11 cellular contexts compared by ENCODE assay signal in the genomic region with DNA sequence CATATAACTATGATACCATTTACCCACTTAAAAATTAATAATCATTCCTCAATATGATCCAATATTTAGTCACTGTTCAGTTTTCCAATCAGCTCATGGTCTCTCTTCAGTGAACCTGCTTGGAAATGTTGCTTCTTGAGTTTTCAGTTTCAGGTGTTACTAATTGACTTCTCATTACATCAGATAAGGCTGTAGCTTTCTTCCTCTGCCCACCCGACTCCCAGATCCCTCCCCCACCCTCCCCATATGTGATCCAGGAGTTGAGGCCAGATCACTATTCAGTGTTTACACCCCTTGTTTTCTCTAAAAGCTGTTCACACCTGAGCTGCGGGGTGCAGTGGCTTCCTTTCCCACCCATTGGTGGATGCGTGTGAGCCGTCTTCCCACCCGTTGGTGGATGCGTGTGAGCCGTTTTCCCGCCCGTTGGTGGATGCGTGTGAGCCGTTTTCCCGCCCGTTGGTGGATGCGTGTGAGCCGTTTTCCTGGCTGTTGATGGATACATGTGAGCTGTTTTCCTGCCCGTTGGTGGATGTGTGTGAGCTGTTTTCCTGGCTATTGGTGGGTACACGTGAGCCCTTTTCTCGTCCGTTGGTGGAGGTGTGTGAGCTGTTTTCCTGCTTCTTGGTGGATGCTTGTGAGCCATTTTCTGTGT. TPM values are rescaled to one million over a fixed set of nuclear protein-coding genes. Genes with fewer than 3 reads are reported as not detected.
DNase-seq lines count a peak whose midpoint lies in the region; ATAC-seq lines count a peak whose summit lies in the region.
"Had no signal": no experiment of that assay in that cellular context is flagged by ENCODE, and none has a peak within 500 bp of the region (broad histone marks: within the 10 kb centered on the region; RNA-seq: fewer than 3 reads in every experiment).

No MANE protein-coding gene starts in this region.

- H3K4me3 Mint-ChIP-seq in CD4-positive, alpha-beta memory T cell: peak overlapping the region in 7 of 8 donors; percentile 43 to 92 (median 84)
- peak overlapping the region; percentile 90 to 98 (median 96) for H3K4me3 Mint-ChIP-seq in IgD-negative memory B cell
- H3K4me3 Mint-ChIP-seq in activated naive CD8-positive, alpha-beta T cell treated with anti-CD3 and anti-CD28 coated beads for 36 hours: peak overlapping the region; percentile 80
- H3K4me3 Mint-ChIP-seq in naive thymus-derived CD8-positive, alpha-beta T cell: peak overlapping the region in 7 of 10 donors; percentile 22 to 94 (median 88)

- POLR2A ChIA-PET in CD4-positive, alpha-beta memory T cell (lab: Charles Lee; ENCODE audit: partially characterized antibody): interaction anchor here (0.6 to 5.2 kb wide), 13 partner anchors 8 to 132 kb away, joined by 3 to 68 read pairs (median 5); a partner anchor contains a TSS
- POLR2A ChIA-PET in naive thymus-derived CD8-positive, alpha-beta T cell (lab: Charles Lee): interaction anchor here (0.8 to 4.9 kb wide), 9 partner anchors 12 to 127 kb away, joined by 3 to 58 read pairs (median 7); a partner anchor contains a TSS

- peaks cover 0 to 16% of the 10 kb centered on the region in 2 donors for H3K36me3 Mint-ChIP-seq in CD4-positive, alpha-beta memory T cell
- H3K36me3 Mint-ChIP-seq in IgD-negative memory B cell: peaks cover 5% of the 10 kb centered on the region
- peaks cover 10% of the 10 kb centered on the region for H3K36me3 Mint-ChIP-seq in activated naive CD8-positive, alpha-beta T cell treated with anti-CD3 and anti-CD28 coated beads for 36 hours
- peaks cover 0 to 3% (median 0%) of the 10 kb centered on the region in 3 donors for H3K36me3 Mint-ChIP-seq in naive thymus-derived CD8-positive, alpha-beta T cell

- ATAC-seq in naive thymus-derived CD8-positive, alpha-beta T cell: no peak

- no peaks in the 10 kb centered on the region for H3K27me3 Mint-ChIP-seq in CD4-positive, alpha-beta memory T cell
- no peaks in the 10 kb centered on the region for H3K27me3 Mint-ChIP-seq in IgD-negative memory B cell
- H3K27me3 Mint-ChIP-seq in activated naive CD8-positive, alpha-beta T cell treated with anti-CD3 and anti-CD28 coated beads for 36 hours: no peaks in the 10 kb centered on the region
- no peaks in the 10 kb centered on the region for H3K27me3 Mint-ChIP-seq in naive thymus-derived CD8-positive, alpha-beta T cell

- no peak for DNase-seq in CD4-positive, alpha-beta memory T cell
- DNase-seq in activated naive CD8-positive, alpha-beta T cell treated with anti-CD3 and anti-CD28 coated beads for 36 hours: no peak
- DNase-seq in naive thymus-derived CD8-positive, alpha-beta T cell: no peak
- DNase-seq in DMS153 (lab: John Stamatoyannopoulos, UW) (no peak), NCI-H2171 (lab: John Stamatoyannopoulos, UW) (no peak), pons (ENCODE audit: low spot score) (no peak), GOT3 (lab: John Stamatoyannopoulos, UW) (no peak)
- DNase-seq: activated CD4-positive, CD25-positive, alpha-beta regulatory T cell treated with anti-CD3 and anti-CD28 coated beads, Interleukin-2, amount 50 U/mL, for 72 hours; DMS 273 treated with DMSO at 0.1 percent for 48 hours; SHP77 treated with DMSO at 0.1 percent for 48 hours had no signal

- peak overlapping the region; percentile 50 for H3K27ac ChIP-seq in CD4-positive, alpha-beta memory T cell (ENCODE audit: low read depth, low read length)

- CTCF ChIA-PET in CD4-positive, alpha-beta memory T cell (lab: Charles Lee; ENCODE audit: partially characterized antibody): interaction anchor here (1.1 to 2.9 kb wide), 8 partner anchors 13 to 129 kb away, joined by 3 to 26 read pairs (median 6); no protein-coding TSS in a partner anchor

- no peaks in the 10 kb centered on the region for H3K27me3 ChIP-seq in CD4-positive, alpha-beta memory T cell (ENCODE audit: insufficient read depth, low read length)

- H3K4me1 Mint-ChIP-seq in CD4-positive, alpha-beta memory T cell: peaks cover 26 to 60% (median 45%) of the 10 kb centered on the region in 4 donors
- H3K4me1 Mint-ChIP-seq in IgD-negative memory B cell: peaks cover 32 to 40% (median 40%) of the 10 kb centered on the region in 3 donors
- peaks cover 42% of the 10 kb centered on the region for H3K4me1 Mint-ChIP-seq in activated naive CD8-positive, alpha-beta T cell treated with anti-CD3 and anti-CD28 coated beads for 36 hours
- peaks cover 24 to 64% (median 46%) of the 10 kb centered on the region in 4 donors for H3K4me1 Mint-ChIP-seq in naive thymus-derived CD8-positive, alpha-beta T cell

- H3K9me3 Mint-ChIP-seq in CD4-positive, alpha-beta memory T cell: peaks cover 0 to 2% (median 0%) of the 10 kb centered on the region in 8 donors
- H3K9me3 Mint-ChIP-seq in IgD-negative memory B cell: no peaks in the 10 kb centered on the region
- no peaks in the 10 kb centered on the region for H3K9me3 Mint-ChIP-seq in activated naive CD8-positive, alpha-beta T cell treated with anti-CD3 and anti-CD28 coated beads for 36 hours
- no peaks in the 10 kb centered on the region for H3K9me3 Mint-ChIP-seq in naive thymus-derived CD8-positive, alpha-beta T cell

- peaks cover 2% of the 10 kb centered on the region for H3K36me3 ChIP-seq in CD4-positive, alpha-beta memory T cell (ENCODE audit: insufficient read depth, low read length)

- no peaks in the 10 kb centered on the region for H3K9me3 ChIP-seq in CD4-positive, alpha-beta memory T cell (ENCODE audit: control insufficient read depth in 1 of 2, low read length in 2 of 2)

- peak overlapping the region in 1 of 2 donors; percentile 46 for H3K4me3 ChIP-seq in CD4-positive, alpha-beta memory T cell (ENCODE audit: low read length in 2 of 2)

- H3K4me1 ChIP-seq in CD4-positive, alpha-beta memory T cell (ENCODE audit: insufficient read depth, low read length): peaks cover 64% of the 10 kb centered on the region

- intact Hi-C loops in CD4-positive, alpha-beta memory T cell (cut with micrococcal nuclease): loop anchor here (5.0 kb wide), 2 partner anchors 33 to 128 kb away; a partner anchor contains a TSS

- peak overlapping the region; percentile 94 to 98 (median 97) for H3K27ac Mint-ChIP-seq in CD4-positive, alpha-beta memory T cell
- H3K27ac Mint-ChIP-seq in IgD-negative memory B cell: peak overlapping the region; percentile 83 to 94 (median 93)
- peak overlapping the region; percentile 99 for H3K27ac Mint-ChIP-seq in activated naive CD8-positive, alpha-beta T cell treated with anti-CD3 and anti-CD28 coated beads for 36 hours
- H3K27ac Mint-ChIP-seq in naive thymus-derived CD8-positive, alpha-beta T cell: peak overlapping the region; percentile 88 to 99 (median 96)

RNA-seq across cellular contexts. Expression of a gene that starts 3.2 kb away (rescaled TPM):
- 10 to 100 TPM; 64.8 to 65.4 TPM for total RNA-seq in CD4-positive, alpha-beta memory T cell
- 10 to 100 TPM; 32.6 to 37.0 TPM for polyA plus RNA-seq in CD4-positive, alpha-beta memory T cell
- polyA plus RNA-seq in IgD-negative memory B cell: 51.8 TPM
- 10 to 100 TPM; 50.2 to 51.6 TPM for total RNA-seq in activated naive CD8-positive, alpha-beta T cell treated with anti-CD3 and anti-CD28 coated beads for 36 hours
- 10 to 100 TPM; 62.4 to 67.9 TPM for total RNA-seq in naive thymus-derived CD8-positive, alpha-beta T cell
- polyA plus RNA-seq in naive thymus-derived CD8-positive, alpha-beta T cell: 10 to 100 TPM; 19.4 to 37.9 (median 28.5) TPM

RNA-seq across cellular contexts. Expression of a gene that starts 11.7 kb away (rescaled TPM):
- total RNA-seq in CD4-positive, alpha-beta memory T cell: 1 to 10 TPM; 9.1 to 9.5 TPM
- polyA plus RNA-seq in CD4-positive, alpha-beta memory T cell: 10 to 100 TPM in 1 of 2 donors, 1 to 10 TPM in 1; 7.6 to 10.3 TPM
- 55.4 TPM for polyA plus RNA-seq in IgD-negative memory B cell
- total RNA-seq in activated naive CD8-positive, alpha-beta T cell treated with anti-CD3 and anti-CD28 coated beads for 36 hours: 1 to 10 TPM; 4.6 to 4.7 TPM
- total RNA-seq in naive thymus-derived CD8-positive, alpha-beta T cell: 10 to 100 TPM; 11.3 to 11.9 TPM
- 10 to 100 TPM; 10.9 to 15.6 (median 11.9) TPM for polyA plus RNA-seq in naive thymus-derived CD8-positive, alpha-beta T cell

RNA-seq across cellular contexts. Expression of a gene that starts 17.6 kb away (rescaled TPM):
- 10 to 100 TPM; 29.7 to 30.6 TPM for total RNA-seq in CD4-positive, alpha-beta memory T cell
- 100 to 1,000 TPM in 1 of 2 donors, 10 to 100 TPM in 1; 81.4 to 117 TPM for polyA plus RNA-seq in CD4-positive, alpha-beta memory T cell
- 117 TPM for polyA plus RNA-seq in IgD-negative memory B cell
- total RNA-seq in activated naive CD8-positive, alpha-beta T cell treated with anti-CD3 and anti-CD28 coated beads for 36 hours: 10 to 100 TPM; 58.1 to 62.2 TPM
- 10 to 100 TPM; 28.3 to 29.2 TPM for total RNA-seq in naive thymus-derived CD8-positive, alpha-beta T cell
- polyA plus RNA-seq in naive thymus-derived CD8-positive, alpha-beta T cell: 100 to 1,000 TPM; 103 to 110 (median 104) TPM

RNA-seq across cellular contexts. Expression of a gene that starts 32.9 kb away (rescaled TPM):
- 10 to 100 TPM; 17.1 to 18.1 TPM for total RNA-seq in CD4-positive, alpha-beta memory T cell
- polyA plus RNA-seq in CD4-positive, alpha-beta memory T cell: 10 to 100 TPM; 15.6 to 16.3 TPM
- 37.1 TPM for polyA plus RNA-seq in IgD-negative memory B cell
- 10 to 100 TPM; 27.8 to 29.4 TPM for total RNA-seq in activated naive CD8-positive, alpha-beta T cell treated with anti-CD3 and anti-CD28 coated beads for 36 hours
- 10 to 100 TPM; 17.1 to 23.7 TPM for total RNA-seq in naive thymus-derived CD8-positive, alpha-beta T cell
- polyA plus RNA-seq in naive thymus-derived CD8-positive, alpha-beta T cell: 10 to 100 TPM; 17.4 to 21.4 (median 18.2) TPM

RNA-seq across cellular contexts. Expression of a gene that starts 33.7 kb away (rescaled TPM):
- total RNA-seq in CD4-positive, alpha-beta memory T cell: not detected
- polyA plus RNA-seq in CD4-positive, alpha-beta memory T cell: under 1 TPM; 0.14 to 0.26 TPM
- polyA plus RNA-seq in IgD-negative memory B cell: 0.40 TPM
- total RNA-seq in activated naive CD8-positive, alpha-beta T cell treated with anti-CD3 and anti-CD28 coated beads for 36 hours: not detected
- total RNA-seq in naive thymus-derived CD8-positive, alpha-beta T cell: not detected
- polyA plus RNA-seq in naive thymus-derived CD8-positive, alpha-beta T cell: under 1 TPM; 0.06 to 0.39 (median 0.28) TPM
